ENCODE assay signal across 3 cellular contexts in the genomic region with DNA sequence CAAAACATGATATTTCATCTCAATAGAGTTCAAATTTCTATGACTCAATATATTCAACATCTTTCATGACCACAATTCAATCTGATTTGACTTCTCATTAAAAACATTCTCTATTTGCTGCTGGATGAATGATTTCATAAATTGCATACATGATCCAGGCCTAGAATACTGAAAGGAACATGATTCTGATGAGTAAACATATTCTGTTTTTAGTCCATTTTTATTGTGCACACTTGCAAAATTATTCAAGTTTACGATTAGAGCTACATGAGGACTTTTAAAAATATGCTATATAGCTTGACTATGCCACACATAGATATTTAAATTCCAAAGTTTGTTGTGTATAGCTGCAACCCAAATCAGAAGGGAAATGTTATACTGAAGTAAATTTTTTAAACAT.
TF ChIP-seq lines count a peak whose summit lies in the region.

No MANE protein-coding gene starts in this region.

TF ChIP-seq in HepG2, 621 proteins besides CTCF, POLR2A, EP300 and RAD21 (continued from another document):
- TF ChIP-seq, protein P1, sequence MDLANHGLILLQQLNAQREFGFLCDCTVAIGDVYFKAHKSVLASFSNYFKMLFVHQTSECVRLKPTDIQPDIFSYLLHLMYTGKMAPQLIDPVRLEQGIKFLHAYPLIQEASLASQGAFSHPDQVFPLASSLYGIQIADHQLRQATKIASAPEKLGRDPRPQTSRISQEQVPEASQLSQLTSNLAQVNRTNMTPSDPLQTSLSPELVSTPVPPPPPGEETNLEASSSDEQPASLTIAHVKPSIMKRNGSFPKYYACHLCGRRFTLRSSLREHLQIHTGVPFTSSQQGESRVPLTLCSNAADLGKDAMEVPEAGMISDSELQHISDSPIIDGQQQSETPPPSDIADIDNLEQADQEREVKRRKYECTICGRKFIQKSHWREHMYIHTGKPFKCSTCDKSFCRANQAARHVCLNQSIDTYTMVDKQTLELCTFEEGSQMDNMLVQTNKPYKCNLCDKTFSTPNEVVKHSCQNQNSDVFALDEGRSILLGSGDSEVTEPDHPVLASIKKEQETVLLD (CRISPR knock-in tag; IDR thresholded peaks at IDR 0.05; ENCODE audit: low read depth), result no peak
- TF ChIP-seq FOXA3 (CRISPR knock-in tag; IDR thresholded peaks at IDR 0.05), result no peak
- TF ChIP-seq MIXL1 (CRISPR knock-in tag; IDR thresholded peaks at IDR 0.05), result no peak
- TF ChIP-seq, protein P2, sequence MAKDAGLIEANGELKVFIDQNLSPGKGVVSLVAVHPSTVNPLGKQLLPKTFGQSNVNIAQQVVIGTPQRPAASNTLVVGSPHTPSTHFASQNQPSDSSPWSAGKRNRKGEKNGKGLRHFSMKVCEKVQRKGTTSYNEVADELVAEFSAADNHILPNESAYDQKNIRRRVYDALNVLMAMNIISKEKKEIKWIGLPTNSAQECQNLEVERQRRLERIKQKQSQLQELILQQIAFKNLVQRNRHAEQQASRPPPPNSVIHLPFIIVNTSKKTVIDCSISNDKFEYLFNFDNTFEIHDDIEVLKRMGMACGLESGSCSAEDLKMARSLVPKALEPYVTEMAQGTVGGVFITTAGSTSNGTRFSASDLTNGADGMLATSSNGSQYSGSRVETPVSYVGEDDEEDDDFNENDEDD (CRISPR knock-in tag; IDR thresholded peaks at IDR 0.05; ENCODE audit: borderline replicate concordance), result no peak
- TF ChIP-seq ZNF224 (CRISPR knock-in tag; IDR thresholded peaks at IDR 0.05), result no peak
- no peak for TF ChIP-seq EHMT2 (IDR thresholded peaks at IDR 0.05; ENCODE audit: borderline replicate concordance, low read depth, low read length)
- TF ChIP-seq ETV5 (CRISPR knock-in tag; IDR thresholded peaks at IDR 0.05; ENCODE audit: borderline replicate concordance), result no peak
- no peak for TF ChIP-seq GABPB1 (CRISPR knock-in tag; IDR thresholded peaks at IDR 0.05)
- peak; percentile 54; the same call in 1 of the 2 replicates for TF ChIP-seq MAFF (IDR thresholded peaks at IDR 0.05; ENCODE audit: low read depth, low read length)
- TF ChIP-seq, protein P3, sequence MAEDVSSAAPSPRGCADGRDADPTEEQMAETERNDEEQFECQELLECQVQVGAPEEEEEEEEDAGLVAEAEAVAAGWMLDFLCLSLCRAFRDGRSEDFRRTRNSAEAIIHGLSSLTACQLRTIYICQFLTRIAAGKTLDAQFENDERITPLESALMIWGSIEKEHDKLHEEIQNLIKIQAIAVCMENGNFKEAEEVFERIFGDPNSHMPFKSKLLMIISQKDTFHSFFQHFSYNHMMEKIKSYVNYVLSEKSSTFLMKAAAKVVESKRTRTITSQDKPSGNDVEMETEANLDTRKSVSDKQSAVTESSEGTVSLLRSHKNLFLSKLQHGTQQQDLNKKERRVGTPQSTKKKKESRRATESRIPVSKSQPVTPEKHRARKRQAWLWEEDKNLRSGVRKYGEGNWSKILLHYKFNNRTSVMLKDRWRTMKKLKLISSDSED (CRISPR knock-in tag; IDR thresholded peaks at IDR 0.05), result no peak
- no peak for TF ChIP-seq ZSCAN30 (CRISPR knock-in tag; IDR thresholded peaks at IDR 0.05)
- TF ChIP-seq ZNF674 (CRISPR knock-in tag; IDR thresholded peaks at IDR 0.05; ENCODE audit: low read depth), result no peak
- TF ChIP-seq ZNF557 (CRISPR knock-in tag; IDR thresholded peaks at IDR 0.05), result no peak
- TF ChIP-seq NR2F2 (IDR thresholded peaks at IDR 0.05; ENCODE audit: borderline replicate concordance, low read depth), result no peak
- TF ChIP-seq PHF21A (CRISPR knock-in tag; IDR thresholded peaks at IDR 0.05), result no peak

TF ChIP-seq in A549, 52 proteins besides CTCF, POLR2A, EP300 and RAD21:
- TF ChIP-seq, protein P4, sequence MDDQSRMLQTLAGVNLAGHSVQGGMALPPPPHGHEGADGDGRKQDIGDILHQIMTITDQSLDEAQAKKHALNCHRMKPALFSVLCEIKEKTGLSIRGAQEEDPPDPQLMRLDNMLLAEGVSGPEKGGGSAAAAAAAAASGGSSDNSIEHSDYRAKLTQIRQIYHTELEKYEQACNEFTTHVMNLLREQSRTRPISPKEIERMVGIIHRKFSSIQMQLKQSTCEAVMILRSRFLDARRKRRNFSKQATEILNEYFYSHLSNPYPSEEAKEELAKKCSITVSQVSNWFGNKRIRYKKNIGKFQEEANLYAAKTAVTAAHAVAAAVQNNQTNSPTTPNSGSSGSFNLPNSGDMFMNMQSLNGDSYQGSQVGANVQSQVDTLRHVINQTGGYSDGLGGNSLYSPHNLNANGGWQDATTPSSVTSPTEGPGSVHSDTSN (IDR thresholded peaks at IDR 0.05), result no peak
- TF ChIP-seq, protein P5, sequence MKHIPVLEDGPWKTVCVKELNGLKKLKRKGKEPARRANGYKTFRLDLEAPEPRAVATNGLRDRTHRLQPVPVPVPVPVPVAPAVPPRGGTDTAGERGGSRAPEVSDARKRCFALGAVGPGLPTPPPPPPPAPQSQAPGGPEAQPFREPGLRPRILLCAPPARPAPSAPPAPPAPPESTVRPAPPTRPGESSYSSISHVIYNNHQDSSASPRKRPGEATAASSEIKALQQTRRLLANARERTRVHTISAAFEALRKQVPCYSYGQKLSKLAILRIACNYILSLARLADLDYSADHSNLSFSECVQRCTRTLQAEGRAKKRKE (CRISPR knock-in tag; IDR thresholded peaks at IDR 0.05; ENCODE audit: low read depth), result no peak
- peak; percentile 38 for TF ChIP-seq MAFK (IDR thresholded peaks at IDR 0.05; ENCODE audit: partially characterized antibody)

TF ChIP-seq in K562, 482 proteins besides CTCF, POLR2A, EP300 and RAD21 (continued from another document):
- TF ChIP-seq, protein P6, sequence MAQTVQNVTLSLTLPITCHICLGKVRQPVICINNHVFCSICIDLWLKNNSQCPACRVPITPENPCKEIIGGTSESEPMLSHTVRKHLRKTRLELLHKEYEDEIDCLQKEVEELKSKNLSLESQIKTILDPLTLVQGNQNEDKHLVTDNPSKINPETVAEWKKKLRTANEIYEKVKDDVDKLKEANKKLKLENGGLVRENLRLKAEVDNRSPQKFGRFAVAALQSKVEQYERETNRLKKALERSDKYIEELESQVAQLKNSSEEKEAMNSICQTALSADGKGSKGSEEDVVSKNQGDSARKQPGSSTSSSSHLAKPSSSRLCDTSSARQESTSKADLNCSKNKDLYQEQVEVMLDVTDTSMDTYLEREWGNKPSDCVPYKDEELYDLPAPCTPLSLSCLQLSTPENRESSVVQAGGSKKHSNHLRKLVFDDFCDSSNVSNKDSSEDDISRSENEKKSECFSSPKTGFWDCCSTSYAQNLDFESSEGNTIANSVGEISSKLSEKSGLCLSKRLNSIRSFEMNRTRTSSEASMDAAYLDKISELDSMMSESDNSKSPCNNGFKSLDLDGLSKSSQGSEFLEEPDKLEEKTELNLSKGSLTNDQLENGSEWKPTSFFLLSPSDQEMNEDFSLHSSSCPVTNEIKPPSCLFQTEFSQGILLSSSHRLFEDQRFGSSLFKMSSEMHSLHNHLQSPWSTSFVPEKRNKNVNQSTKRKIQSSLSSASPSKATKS (CRISPR knock-in tag; IDR thresholded peaks at IDR 0.05), result no peak
- TF ChIP-seq ETV6 (IDR thresholded peaks at IDR 0.05; ENCODE audit: borderline replicate concordance in 1 of 2, low read depth in 2 of 2, low read length in 1 of 2), result no peak
- no peak for TF ChIP-seq ETV6 (CRISPR knock-in tag; IDR thresholded peaks at IDR 0.05; ENCODE audit: borderline replicate concordance)
- TF ChIP-seq HNRNPUL1 (IDR thresholded peaks at IDR 0.05; ENCODE audit: low read length), result no peak
- TF ChIP-seq NCOR1 (IDR thresholded peaks at IDR 0.05), result no peak
- TF ChIP-seq, protein P7, sequence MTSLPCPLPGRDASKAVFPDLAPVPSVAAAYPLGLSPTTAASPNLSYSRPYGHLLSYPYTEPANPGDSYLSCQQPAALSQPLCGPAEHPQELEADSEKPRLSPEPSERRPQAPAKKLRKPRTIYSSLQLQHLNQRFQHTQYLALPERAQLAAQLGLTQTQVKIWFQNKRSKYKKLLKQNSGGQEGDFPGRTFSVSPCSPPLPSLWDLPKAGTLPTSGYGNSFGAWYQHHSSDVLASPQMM (CRISPR knock-in tag; IDR thresholded peaks at IDR 0.05), result no peak
- TF ChIP-seq, protein P8, sequence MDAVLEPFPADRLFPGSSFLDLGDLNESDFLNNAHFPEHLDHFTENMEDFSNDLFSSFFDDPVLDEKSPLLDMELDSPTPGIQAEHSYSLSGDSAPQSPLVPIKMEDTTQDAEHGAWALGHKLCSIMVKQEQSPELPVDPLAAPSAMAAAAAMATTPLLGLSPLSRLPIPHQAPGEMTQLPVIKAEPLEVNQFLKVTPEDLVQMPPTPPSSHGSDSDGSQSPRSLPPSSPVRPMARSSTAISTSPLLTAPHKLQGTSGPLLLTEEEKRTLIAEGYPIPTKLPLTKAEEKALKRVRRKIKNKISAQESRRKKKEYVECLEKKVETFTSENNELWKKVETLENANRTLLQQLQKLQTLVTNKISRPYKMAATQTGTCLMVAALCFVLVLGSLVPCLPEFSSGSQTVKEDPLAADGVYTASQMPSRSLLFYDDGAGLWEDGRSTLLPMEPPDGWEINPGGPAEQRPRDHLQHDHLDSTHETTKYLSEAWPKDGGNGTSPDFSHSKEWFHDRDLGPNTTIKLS (IDR thresholded peaks at IDR 0.05; ENCODE audit: borderline replicate concordance, low read depth), result no peak
- TF ChIP-seq GATAD2B (IDR thresholded peaks at IDR 0.05; ENCODE audit: borderline replicate concordance), result no peak
- TF ChIP-seq, protein P9, sequence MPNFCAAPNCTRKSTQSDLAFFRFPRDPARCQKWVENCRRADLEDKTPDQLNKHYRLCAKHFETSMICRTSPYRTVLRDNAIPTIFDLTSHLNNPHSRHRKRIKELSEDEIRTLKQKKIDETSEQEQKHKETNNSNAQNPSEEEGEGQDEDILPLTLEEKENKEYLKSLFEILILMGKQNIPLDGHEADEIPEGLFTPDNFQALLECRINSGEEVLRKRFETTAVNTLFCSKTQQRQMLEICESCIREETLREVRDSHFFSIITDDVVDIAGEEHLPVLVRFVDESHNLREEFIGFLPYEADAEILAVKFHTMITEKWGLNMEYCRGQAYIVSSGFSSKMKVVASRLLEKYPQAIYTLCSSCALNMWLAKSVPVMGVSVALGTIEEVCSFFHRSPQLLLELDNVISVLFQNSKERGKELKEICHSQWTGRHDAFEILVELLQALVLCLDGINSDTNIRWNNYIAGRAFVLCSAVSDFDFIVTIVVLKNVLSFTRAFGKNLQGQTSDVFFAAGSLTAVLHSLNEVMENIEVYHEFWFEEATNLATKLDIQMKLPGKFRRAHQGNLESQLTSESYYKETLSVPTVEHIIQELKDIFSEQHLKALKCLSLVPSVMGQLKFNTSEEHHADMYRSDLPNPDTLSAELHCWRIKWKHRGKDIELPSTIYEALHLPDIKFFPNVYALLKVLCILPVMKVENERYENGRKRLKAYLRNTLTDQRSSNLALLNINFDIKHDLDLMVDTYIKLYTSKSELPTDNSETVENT (CRISPR knock-in tag; IDR thresholded peaks at IDR 0.05), result no peak
- TF ChIP-seq ZNF436 (CRISPR knock-in tag; IDR thresholded peaks at IDR 0.05), result no peak
- no peak for TF ChIP-seq ZNF586 (CRISPR knock-in tag; conservative IDR thresholded peaks at IDR 0.05)
- TF ChIP-seq KDM5B (IDR thresholded peaks at IDR 0.05; ENCODE audit: insufficient replicate concordance, low read depth, low read length), result no peak
- TF ChIP-seq SREBF2 (CRISPR knock-in tag; IDR thresholded peaks at IDR 0.05), result no peak
- peak; percentile 60 for TF ChIP-seq ZNF316 (IDR thresholded peaks at IDR 0.05)
